In the genomic region with DNA sequence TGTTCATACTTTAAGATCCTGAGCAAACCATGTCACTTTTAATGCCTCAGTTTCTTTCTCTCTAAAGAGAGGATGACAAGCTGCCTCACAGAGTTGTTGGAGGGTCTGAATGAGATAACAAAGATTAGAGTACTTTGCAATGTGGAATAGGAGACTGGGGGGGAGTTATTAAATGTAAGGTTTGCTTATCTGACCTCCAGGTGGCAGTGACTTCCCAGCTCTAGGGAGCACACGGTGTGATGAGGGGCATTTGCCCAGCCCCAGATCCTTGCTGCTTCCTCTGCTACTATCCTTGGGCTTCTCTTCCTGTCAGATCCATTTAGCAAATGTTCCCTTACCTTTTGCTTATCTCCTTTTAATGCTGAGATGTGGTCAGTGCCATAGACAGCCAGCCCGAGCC, we compare ENCODE assay signal across 27 cellular contexts. TPM values are rescaled to one million over a fixed set of nuclear protein-coding genes. Genes with fewer than 3 reads are reported as not detected.
A peak's percentile ranks its signal among the peaks of the same experiment; 100 is the strongest.
DNase-seq lines count a peak whose midpoint lies in the region; ATAC-seq and TF ChIP-seq lines count a peak whose summit lies in the region.
"Had no signal": no experiment of that assay in that cellular context is flagged by ENCODE, and none has a peak within 500 bp of the region (broad histone marks: within the 10 kb centered on the region; RNA-seq: fewer than 3 reads in every experiment).

No MANE protein-coding gene starts in this region.

- H3K4me2 ChIP-seq in PC-3 (ENCODE audit: low read length) (no peak overlapping the region), mesendoderm (ENCODE audit: low read length) (no peak overlapping the region)

- H3K79me1 ChIP-seq in mesendoderm (ENCODE audit: low read length) = no peaks in the 10 kb centered on the region

- no peak overlapping the region for H3K4me3 Mint-ChIP-seq in activated CD4-positive, alpha-beta memory T cell treated with anti-CD3 and anti-CD28 coated beads for 36 hours
- H3K4me3 Mint-ChIP-seq: activated CD8-positive, alpha-beta T cell treated with anti-CD3 and anti-CD28 coated beads, Interleukin-2, amount 10 ng/mL, durations not matched to agents 7 days and 5 days; activated naive CD4-positive, alpha-beta T cell treated with anti-CD3 and anti-CD28 coated beads, Interleukin-2, amount 50 U/mL, for 24 hours; activated T-cell treated with anti-CD3 and anti-CD28 coated beads, Interleukin-2, amount 50 U/mL, for 4 hours; CD14-positive monocyte; nephron progenitor cell; stimulated activated naive CD8-positive, alpha-beta T cell treated with anti-CD3 and anti-CD28 coated beads, Interleukin-15, amount 100 ng/mL, for 72 hours; T-helper 1 cell treated with Interleukin-12 subunit alpha and Interleukin-12 subunit beta and Interleukin-4 antibody, amounts not matched to agents 30 μg/mL and 1 μg/mL, for 36 hours had no signal

- no peak overlapping the region for H4K5ac ChIP-seq in mesendoderm (ENCODE audit: low read length)

- H3K4me1 Mint-ChIP-seq in activated CD4-positive, alpha-beta memory T cell treated with anti-CD3 and anti-CD28 coated beads for 36 hours (ENCODE audit: low read depth) = no peaks in the 10 kb centered on the region
- H3K4me1 Mint-ChIP-seq: activated naive CD4-positive, alpha-beta T cell treated with anti-CD3 and anti-CD28 coated beads, Interleukin-2, amount 50 U/mL, for 24 hours; CD14-positive monocyte; nephron progenitor cell; stimulated activated naive CD8-positive, alpha-beta T cell treated with anti-CD3 and anti-CD28 coated beads, Interleukin-15, amount 100 ng/mL, for 72 hours had no signal

- no peak overlapping the region for H3K4me3 ChIP-seq in PC-3 (ENCODE audit: low read length)
- no peak overlapping the region for H3K4me3 ChIP-seq in mesendoderm (ENCODE audit: low read length)
- H3K4me3 ChIP-seq: esophagus squamous epithelium, GM23248, skin epidermis, upper lobe of left lung had no signal

- no peak overlapping the region for H2AK5ac ChIP-seq in mesendoderm (ENCODE audit: low read length)

- no peak overlapping the region for H2BK120ac ChIP-seq in mesendoderm (ENCODE audit: low read depth, low read length)

- no peak overlapping the region for H3K27ac ChIP-seq in PC-3 (ENCODE audit: low read length)
- H3K27ac ChIP-seq in mesendoderm (ENCODE audit: low read depth, low read length) = no peak overlapping the region
- H3K27ac ChIP-seq: esophagus squamous epithelium, GM23248, skin epidermis, upper lobe of left lung had no signal

- H2BK15ac ChIP-seq in mesendoderm (replicated peaks; ENCODE audit: low read depth) = no peak overlapping the region

- intact Hi-C loops in PC-3 (cut with micrococcal nuclease) = no loop called here
- intact Hi-C loops in activated CD4-positive, alpha-beta memory T cell treated with anti-CD3 and anti-CD28 coated beads for 36 hours (cut with micrococcal nuclease) = no loop called here

- no peaks in the 10 kb centered on the region for H3K9me2 ChIP-seq in PC-3 (replicated peaks; ENCODE audit: low read length)

- CTCF ChIA-PET in PC-3 (lab: Charles Lee) = no interaction called here
- CTCF ChIA-PET in activated CD4-positive, alpha-beta memory T cell treated with anti-CD3 and anti-CD28 coated beads for 36 hours (lab: Charles Lee) = interaction anchor here (0.6 kb wide), 1 partner anchor 418 kb away, joined by 3 read pairs; no protein-coding TSS in a partner anchor

- peak; percentile 37; the same call in 1 of the 2 replicates for TF ChIP-seq CTCF in PC-3 (conservative IDR thresholded peaks at IDR 0.05; ENCODE audit: low read depth, low read length)

- WGBS in mesendoderm (ENCODE audit: extremely low coverage, insufficient coverage, low lambda C conversion rate) = no CpG with 5 or more reads among the region's 2 CpGs

- H3K79me2 ChIP-seq in PC-3 (ENCODE audit: low read length) (no peaks in the 10 kb centered on the region), mesendoderm (ENCODE audit: control insufficient read depth, insufficient read depth, low read length) (no peaks in the 10 kb centered on the region)

- ATAC-seq in PC-3 (no peak), HG03432 (IDR thresholded peaks at IDR 0.05; ENCODE audit: unreplicated experiment) (no peak)
- ATAC-seq: activated CD8-positive, alpha-beta T cell treated with anti-CD3 and anti-CD28 coated beads, Interleukin-2, amount 10 ng/mL, durations not matched to agents 7 days and 5 days; activated T-cell treated with anti-CD3 and anti-CD28 coated beads, Interleukin-2, amount 50 U/mL, for 4 hours; left colon; stimulated activated naive CD8-positive, alpha-beta T cell treated with anti-CD3 and anti-CD28 coated beads, Interleukin-15, amount 100 ng/mL, for 72 hours had no signal

- no peak overlapping the region for H3K4ac ChIP-seq in mesendoderm (ENCODE audit: low read depth, low read length)

- H3K27me3 ChIP-seq in PC-3 (ENCODE audit: low read length) (peaks cover 12% of the 10 kb centered on the region), mesendoderm (ENCODE audit: insufficient read depth, low read length, poor library complexity) (no peaks in the 10 kb centered on the region)
- H3K27me3 ChIP-seq: upper lobe of left lung had no signal

- no peaks in the 10 kb centered on the region for H3K36me3 ChIP-seq in PC-3 (ENCODE audit: low read depth, low read length)
- H3K36me3 ChIP-seq in mesendoderm (ENCODE audit: control insufficient read depth, insufficient read depth, low read length) = no peaks in the 10 kb centered on the region
- H3K36me3 ChIP-seq: esophagus squamous epithelium, upper lobe of left lung had no signal

- no peak overlapping the region for H3K56ac ChIP-seq in mesendoderm (ENCODE audit: low read length)

- H2BK5ac ChIP-seq in mesendoderm (ENCODE audit: low read length) = no peak overlapping the region

- no peak overlapping the region for H3K23ac ChIP-seq in mesendoderm (ENCODE audit: low read length)

- no peaks in the 10 kb centered on the region for H4K20me1 ChIP-seq in PC-3 (ENCODE audit: low read length)

- POLR2A ChIA-PET in PC-3 (lab: Charles Lee; ENCODE audit: unreplicated experiment) = no interaction called here
- POLR2A ChIA-PET in activated CD4-positive, alpha-beta memory T cell treated with anti-CD3 and anti-CD28 coated beads for 36 hours (lab: Charles Lee) = no interaction called here

- H3K36me3 Mint-ChIP-seq in activated CD4-positive, alpha-beta memory T cell treated with anti-CD3 and anti-CD28 coated beads for 36 hours = no peaks in the 10 kb centered on the region
- H3K36me3 Mint-ChIP-seq: activated naive CD4-positive, alpha-beta T cell treated with anti-CD3 and anti-CD28 coated beads, Interleukin-2, amount 50 U/mL, for 24 hours; CD14-positive monocyte had no signal

- H3K4me1 ChIP-seq in PC-3 (ENCODE audit: insufficient read depth, low read length) (no peaks in the 10 kb centered on the region), mesendoderm (ENCODE audit: control insufficient read depth, low read depth, low read length) (no peaks in the 10 kb centered on the region)
- H3K4me1 ChIP-seq: esophagus squamous epithelium, upper lobe of left lung had no signal

- peak; percentile 9 for DNase-seq in NCI-H1092 treated with DMSO at 0.1 percent for 48 hours (lab: John Stamatoyannopoulos, UW)
- no peak for DNase-seq in NCI-H1092 (lab: John Stamatoyannopoulos, UW)
- DNase-seq in HT-29 (ENCODE audit: low spot score) = peak; percentile 29
- no peak for DNase-seq in PC-3
- DNase-seq in mesendoderm = peak; percentile 27
- DNase-seq in EL = no peak
- DNase-seq in activated CD4-positive, alpha-beta memory T cell treated with anti-CD3 and anti-CD28 coated beads for 36 hours = no peak
- DNase-seq: activated CD8-positive, alpha-beta T cell treated with anti-CD3 and anti-CD28 coated beads, Interleukin-2, amount 10 ng/mL, durations not matched to agents 7 days and 5 days; activated T-cell treated with anti-CD3 and anti-CD28 coated beads, Interleukin-2, amount 50 U/mL, for 4 hours; DMS79; effector memory CD4-positive, alpha-beta T cell; esophagus squamous epithelium; GM23248; left colon; NCI-H1436 treated with DMSO at 0.1 percent for 48 hours; NCI-H2227 treated with DMSO at 0.1 percent for 48 hours; nephron progenitor cell; SHP77; stimulated activated CD4-positive, alpha-beta T cell treated with anti-CD3 and anti-CD28 coated beads, Interleukin-2, amount 100 ng/mL, for 48 hours; stimulated activated naive CD8-positive, alpha-beta T cell treated with anti-CD3 and anti-CD28 coated beads, Interleukin-15, amount 100 ng/mL, for 72 hours; upper lobe of left lung had no signal

- H2AFZ ChIP-seq in PC-3 (ENCODE audit: low read length) = no peak overlapping the region
- H2AFZ ChIP-seq: GM23248 had no signal

- H4K8ac ChIP-seq in mesendoderm (ENCODE audit: low read depth, low read length) = no peak overlapping the region

- no peak overlapping the region for H3K9ac ChIP-seq in PC-3 (ENCODE audit: low read length)
- H3K9ac ChIP-seq in mesendoderm (ENCODE audit: low read length) = no peak overlapping the region
- H3K9ac ChIP-seq: GM23248 had no signal

- peaks cover 20% of the 10 kb centered on the region for H3K27me3 Mint-ChIP-seq in activated CD4-positive, alpha-beta memory T cell treated with anti-CD3 and anti-CD28 coated beads for 36 hours

- H3F3A ChIP-seq in PC-3 (ENCODE audit: low read length, unreplicated experiment) = no peaks in the 10 kb centered on the region

- BruUV-seq in PC-3 (replicated peaks; lab: Mats Ljungman, UMichigan) = no TSS peak

- H3K9me3 Mint-ChIP-seq in activated CD4-positive, alpha-beta memory T cell treated with anti-CD3 and anti-CD28 coated beads for 36 hours = no peaks in the 10 kb centered on the region
- H3K9me3 Mint-ChIP-seq: activated naive CD4-positive, alpha-beta T cell treated with anti-CD3 and anti-CD28 coated beads, Interleukin-2, amount 50 U/mL, for 24 hours; activated T-cell treated with anti-CD3 and anti-CD28 coated beads, Interleukin-2, amount 50 U/mL, for 4 hours; CD14-positive monocyte; nephron progenitor cell; stimulated activated naive CD8-positive, alpha-beta T cell treated with anti-CD3 and anti-CD28 coated beads, Interleukin-15, amount 100 ng/mL, for 72 hours; T-helper 1 cell treated with Interleukin-12 subunit alpha and Interleukin-12 subunit beta and Interleukin-4 antibody, amounts not matched to agents 30 μg/mL and 1 μg/mL, for 36 hours had no signal

- H3K27ac Mint-ChIP-seq in activated CD4-positive, alpha-beta memory T cell treated with anti-CD3 and anti-CD28 coated beads for 36 hours = no peak overlapping the region
- H3K27ac Mint-ChIP-seq: activated CD8-positive, alpha-beta T cell treated with anti-CD3 and anti-CD28 coated beads, Interleukin-2, amount 10 ng/mL, durations not matched to agents 7 days and 5 days; activated naive CD4-positive, alpha-beta T cell treated with anti-CD3 and anti-CD28 coated beads, Interleukin-2, amount 50 U/mL, for 24 hours; CD14-positive monocyte; nephron progenitor cell; stimulated activated naive CD8-positive, alpha-beta T cell treated with anti-CD3 and anti-CD28 coated beads, Interleukin-15, amount 100 ng/mL, for 72 hours; T-helper 1 cell treated with Interleukin-12 subunit alpha and Interleukin-12 subunit beta and Interleukin-4 antibody, amounts not matched to agents 30 μg/mL and 1 μg/mL, for 36 hours had no signal

- H3K9me3 ChIP-seq in PC-3 (ENCODE audit: low read length) = no peaks in the 10 kb centered on the region
- H3K9me3 ChIP-seq: esophagus squamous epithelium, upper lobe of left lung had no signal

- H3K18ac ChIP-seq in mesendoderm (ENCODE audit: low read length) = no peak overlapping the region

RNA-seq across cellular contexts. Expression of a gene that starts 30.7 kb away (rescaled TPM):
- total RNA-seq in HT-29 (2014; rRNA removed; shearing (Covaris generic)) = 0.94 and 1.4 TPM in 2 replicates
- 1.3 and 2.0 TPM in 2 replicates for total RNA-seq in PC-3 (2014; rRNA removed)
- 7.3 TPM for polyA plus RNA-seq in mesendoderm (2013, experiment 1 of 2)
- polyA plus RNA-seq in mesendoderm (2013, experiment 2 of 2) = 7.1 TPM
- under 1 TPM; 0.26 to 0.36 TPM for total RNA-seq in activated CD4-positive, alpha-beta memory T cell treated with anti-CD3 and anti-CD28 coated beads for 36 hours
- total RNA-seq: activated CD8-positive, alpha-beta T cell treated with anti-CD3 and anti-CD28 coated beads, Interleukin-2, amount 10 ng/mL, durations not matched to agents 7 days and 5 days; activated T-cell treated with anti-CD3 and anti-CD28 coated beads, Interleukin-2, amount 50 U/mL, for 4 hours; GM23248; mesenteric fat pad had no signal
- polyA plus RNA-seq: GM23248 had no signal

RNA-seq across cellular contexts. Expression of a gene that starts 33.4 kb away (rescaled TPM):
- total RNA-seq in HT-29 (2014; rRNA removed; shearing (Covaris generic)) = not detected in 2 replicates
- total RNA-seq in PC-3 (2014; rRNA removed) = not detected in 2 replicates
- 0.07 TPM for polyA plus RNA-seq in mesendoderm (2013, experiment 1 of 2)
- 0.08 TPM for polyA plus RNA-seq in mesendoderm (2013, experiment 2 of 2)
- total RNA-seq in activated CD4-positive, alpha-beta memory T cell treated with anti-CD3 and anti-CD28 coated beads for 36 hours = under 1 TPM; 0.19 to 0.69 TPM
- total RNA-seq: activated CD8-positive, alpha-beta T cell treated with anti-CD3 and anti-CD28 coated beads, Interleukin-2, amount 10 ng/mL, durations not matched to agents 7 days and 5 days; activated T-cell treated with anti-CD3 and anti-CD28 coated beads, Interleukin-2, amount 50 U/mL, for 4 hours; esophagus squamous epithelium; GM23248; left colon; mesenteric fat pad had no signal
- polyA plus RNA-seq: CD14-positive monocyte, GM23248 had no signal

RNA-seq across cellular contexts. Expression of a gene that starts 33.7 kb away (rescaled TPM):
- 8.0 and 10.3 TPM in 2 replicates for total RNA-seq in HT-29 (2014; rRNA removed; shearing (Covaris generic))
- total RNA-seq in PC-3 (2014; rRNA removed) = 15.2 and 17.1 TPM in 2 replicates
- polyA plus RNA-seq in mesendoderm (2013, experiment 1 of 2) = 7.3 TPM
- polyA plus RNA-seq in mesendoderm (2013, experiment 2 of 2) = 7.0 TPM
- 10 to 100 TPM; 13.3 to 13.8 TPM for total RNA-seq in activated CD4-positive, alpha-beta memory T cell treated with anti-CD3 and anti-CD28 coated beads for 36 hours

Comparison
In these comparisons a context has a peak if more than half of its experiments do, and no peak if none do; other contexts are left out.
1. DNase-seq: peak in NCI-H1092 treated with DMSO at 0.1 percent for 48 hours (single experiment), HT-29 (single experiment) and mesendoderm (single experiment); none in NCI-H1092 (single experiment), PC-3 (single experiment), EL (single experiment) and activated CD4-positive, alpha-beta memory T cell treated with anti-CD3 and anti-CD28 coated beads for 36 hours (single experiment).